In the genomic region with DNA sequence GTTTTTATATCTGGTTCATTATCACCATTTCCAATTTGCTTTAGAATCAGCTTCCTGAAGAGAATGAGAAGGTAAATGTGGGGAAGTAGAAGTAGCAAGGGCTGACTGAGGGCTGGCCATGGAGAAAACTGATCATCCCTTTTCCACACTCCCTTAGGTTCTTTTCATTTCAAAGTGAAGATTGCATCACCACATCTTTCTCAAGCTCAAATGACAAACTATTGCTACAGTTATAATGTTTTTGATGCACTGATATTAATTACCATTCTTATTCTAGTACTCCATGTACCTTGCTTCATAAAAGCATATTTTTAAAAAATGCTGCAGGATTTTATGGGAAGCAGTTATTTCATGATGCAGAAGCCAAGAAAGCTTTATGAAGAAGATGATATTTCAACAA, we compare ENCODE assay signal across 11 cellular contexts. TPM values are rescaled to one million over a fixed set of nuclear protein-coding genes. Genes with fewer than 3 reads are reported as not detected.
"Had no signal": no experiment of that assay in that cellular context is flagged by ENCODE, and none has a peak within 500 bp of the region (broad histone marks: within the 10 kb centered on the region; RNA-seq: fewer than 3 reads in every experiment).

No MANE protein-coding gene starts in this region.

- ATAC-seq: esophagus mucosa had no signal

- DNase-seq: activated CD4-positive, alpha-beta T cell treated with anti-CD3 and anti-CD28 coated beads, Interleukin-2, amount 10 ng/mL, durations not matched to agents 7 days and 5 days; activated CD4-positive, CD25-positive, alpha-beta regulatory T cell; activated naive CD4-positive, alpha-beta T cell treated with anti-CD3 and anti-CD28 coated beads, Interleukin-2, amount 10 ng/mL, durations not matched to agents 7 days and 5 days; activated T-cell treated with anti-CD3 and anti-CD28 coated beads for 4 hours; adrenal gland; stimulated activated CD4-positive, alpha-beta T cell treated with anti-CD3 and anti-CD28 coated beads, Interleukin-15, amount 100 ng/mL, for 24 hours; stimulated activated CD4-positive, alpha-beta T cell treated with anti-CD3 and anti-CD28 coated beads, Interleukin-4, amount 100 ng/mL, for 24 hours; testis had no signal

- H3K27ac ChIP-seq: adrenal gland, testis had no signal

RNA-seq across cellular contexts. Expression of a gene that starts 7.9 kb away (rescaled TPM):
- total RNA-seq: activated T-helper 2 cell treated with anti-CD3 and anti-CD28 coated beads, Interferon-gamma antibody, Interleukin-2, Interleukin-4, amounts not matched to agents 10 μg/mL and 5 μg/mL and 100 μg/mL, durations not matched to agents 14 hours and 24 hours and 36 hours; esophagus mucosa; mesenteric fat pad had no signal
